11 cellular contexts compared by ENCODE assay signal in the genomic region with DNA sequence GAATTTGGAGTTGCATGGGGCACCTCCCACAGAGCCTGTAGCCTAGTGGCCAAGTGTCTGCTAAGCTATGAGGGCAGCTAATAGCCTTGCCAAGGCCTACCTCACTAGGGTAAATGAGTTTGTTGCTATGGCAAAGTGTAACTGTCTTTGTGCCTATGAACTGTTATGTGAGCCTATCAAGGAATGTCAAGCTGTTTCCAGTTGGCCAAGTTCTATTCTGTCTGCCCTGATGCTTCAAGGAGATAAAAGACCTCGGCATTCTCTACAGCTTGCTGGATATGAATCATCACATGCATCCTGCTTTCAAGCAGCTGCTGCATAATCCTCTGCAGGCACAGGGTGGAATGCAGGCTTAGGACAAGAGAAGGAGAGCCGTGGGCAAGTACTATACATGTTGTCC.
A peak's percentile ranks its signal among the peaks of the same experiment; 100 is the strongest.
DNase-seq lines count a peak whose midpoint lies in the region; ATAC-seq and TF ChIP-seq lines count a peak whose summit lies in the region.
"Had no signal": no experiment of that assay in that cellular context is flagged by ENCODE, and none has a peak within 500 bp of the region (broad histone marks: within the 10 kb centered on the region; RNA-seq: fewer than 3 reads in every experiment).

No MANE protein-coding gene starts in this region.

- no peak overlapping the region for H3K4me2 ChIP-seq in hepatocyte

- H3K27ac ChIP-seq in hepatocyte: no peak overlapping the region

- ATAC-seq in GM19035 (IDR thresholded peaks at IDR 0.05; ENCODE audit: unreplicated experiment) (no peak), HG02885 (IDR thresholded peaks at IDR 0.05; ENCODE audit: poor library complexity, unreplicated experiment) (no peak)

- no peaks in the 10 kb centered on the region for H3K27me3 ChIP-seq in hepatocyte

- H3K27me3 Mint-ChIP-seq in HFFc6 (ENCODE audit: insufficient read depth): no peaks in the 10 kb centered on the region
- H3K27me3 Mint-ChIP-seq: activated B cell treated with CpG ODN at 0.5 μM for 24 hours had no signal

- no peak overlapping the region for H3K4me3 ChIP-seq in hepatocyte

- H4K20me1 ChIP-seq in hepatocyte (ENCODE audit: insufficient read depth, poor library complexity, severe bottlenecking): no peaks in the 10 kb centered on the region

- no peaks in the 10 kb centered on the region for H3K4me1 ChIP-seq in hepatocyte (ENCODE audit: insufficient read depth)

- in situ Hi-C loops in ACHN (cut with HindIII; ENCODE audit: low pct_ligation_motif_present, low pct_unique_long_range_greater_than_20kb, low sequenced_read_pairs): no loop called here

- peaks cover 32% of the 10 kb centered on the region for H3K4me1 Mint-ChIP-seq in HFFc6 (ENCODE audit: low read depth)
- H3K4me1 Mint-ChIP-seq: activated B cell treated with CpG ODN at 0.5 μM for 24 hours, naive B cell had no signal

- DNase-seq in ACHN (peak; percentile 85), HFFc6 (peak; percentile 99), amniotic epithelial cell (ENCODE audit: low read depth) (peak; percentile 98), hepatocyte (ENCODE audit: low spot score) (peak; percentile 66), C1 segment of cervical spinal cord (lab: John Stamatoyannopoulos, UW) (no peak)
- no peak for DNase-seq in stimulated activated CD4-positive, alpha-beta T cell treated with anti-CD3 and anti-CD28 coated beads, Interleukin-1b, Interleukin-23, amount 100 ng/mL, for 48 hours
- DNase-seq: activated B cell treated with CpG ODN at 0.5 μM for 24 hours, naive B cell had no signal

- H3K9me2 ChIP-seq in hepatocyte (replicated peaks; ENCODE audit: insufficient read depth): no peaks in the 10 kb centered on the region

- no peaks in the 10 kb centered on the region for H3K9me3 ChIP-seq in hepatocyte (ENCODE audit: low read depth)

- peak; percentile 21; the same call in 1 of the 2 replicates for TF ChIP-seq CTCF in HFFc6 (IDR thresholded peaks at IDR 0.05)
- TF ChIP-seq CTCF in hepatocyte (IDR thresholded peaks at IDR 0.05; ENCODE audit: poor library complexity): no peak

- no peak overlapping the region for H2AFZ ChIP-seq in hepatocyte

- H3K36me3 ChIP-seq in hepatocyte (replicated peaks; ENCODE audit: insufficient read depth, low read depth): no peaks in the 10 kb centered on the region

- H3K79me2 ChIP-seq in hepatocyte: no peaks in the 10 kb centered on the region

- peak overlapping the region; percentile 79 for H3K4me3 Mint-ChIP-seq in HFFc6
- H3K4me3 Mint-ChIP-seq: activated B cell treated with CpG ODN at 0.5 μM for 24 hours; dendritic cell treated with granulocyte-macrophage colony-stimulating factor and Interleukin-4, amounts not matched to agents 40 ng/mL and 50 ng/mL, for 4 days; naive B cell had no signal

- peak overlapping the region; percentile 98 for H3K27ac Mint-ChIP-seq in HFFc6
- H3K27ac Mint-ChIP-seq: activated B cell treated with CpG ODN at 0.5 μM for 24 hours; dendritic cell treated with granulocyte-macrophage colony-stimulating factor and Interleukin-4, amounts not matched to agents 40 ng/mL and 50 ng/mL, for 4 days; naive B cell had no signal

- no peaks in the 10 kb centered on the region for H3K9me3 Mint-ChIP-seq in HFFc6
- H3K9me3 Mint-ChIP-seq: activated B cell treated with CpG ODN at 0.5 μM for 24 hours; dendritic cell treated with granulocyte-macrophage colony-stimulating factor and Interleukin-4, amounts not matched to agents 40 ng/mL and 50 ng/mL, for 4 days; naive B cell had no signal

- no peaks in the 10 kb centered on the region; the same call in 1 of the 2 replicates for H3K36me3 Mint-ChIP-seq in HFFc6 (ENCODE audit: low read depth)
- H3K36me3 Mint-ChIP-seq: naive B cell had no signal

- WGBS in hepatocyte (ENCODE audit: low lambda C conversion rate, missing lambda C conversion rate): 23% methylated on average over 2 of the region's 2 CpGs

Comparison
In these comparisons a context has a peak if more than half of its experiments do, and no peak if none do; other contexts are left out.
1. DNase-seq: peak in ACHN (single experiment), HFFc6 (single experiment), amniotic epithelial cell (single experiment) and hepatocyte (single experiment); none in C1 segment of cervical spinal cord (0 of 14) and stimulated activated CD4-positive, alpha-beta T cell treated with anti-CD3 and anti-CD28 coated beads, Interleukin-1b, Interleukin-23, amount 100 ng/mL, for 48 hours (single experiment).